Comparison of ENCODE assay signal across 11 cellular contexts in the genomic region with DNA sequence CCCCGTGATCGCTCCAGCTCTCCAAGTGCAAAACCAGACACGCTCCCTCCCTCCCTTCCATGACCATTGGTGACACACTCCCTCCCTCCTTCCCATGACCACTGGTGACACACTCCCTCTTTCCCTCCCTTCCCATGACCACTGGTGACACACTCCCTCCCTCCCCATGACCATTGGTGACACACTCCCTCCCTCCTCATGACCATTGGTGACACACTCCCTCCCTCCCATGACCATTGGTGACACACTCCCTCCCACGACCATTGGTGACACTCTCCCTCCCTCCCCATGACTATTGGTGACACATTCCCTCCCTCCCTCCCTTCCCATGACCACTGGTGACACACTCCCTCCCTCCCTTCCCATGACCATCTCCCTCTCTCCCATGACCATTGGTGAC. TPM values are rescaled to one million over a fixed set of nuclear protein-coding genes. Genes with fewer than 3 reads are reported as not detected.
DNase-seq lines count a peak whose midpoint lies in the region; ATAC-seq and FAIRE-seq lines count a peak whose summit lies in the region.
"Had no signal": no experiment of that assay in that cellular context is flagged by ENCODE, and none has a peak within 500 bp of the region (broad histone marks: within the 10 kb centered on the region; RNA-seq: fewer than 3 reads in every experiment).

No MANE protein-coding gene starts in this region.

- H3K27ac Mint-ChIP-seq in naive thymus-derived CD4-positive, alpha-beta T cell: no peak overlapping the region
- H3K27ac Mint-ChIP-seq: mesothelial cell of epicardium had no signal

- H3K4me3 Mint-ChIP-seq in naive thymus-derived CD4-positive, alpha-beta T cell: no peak overlapping the region
- H3K4me3 Mint-ChIP-seq: mesothelial cell of epicardium had no signal

- H3K27me3 Mint-ChIP-seq in naive thymus-derived CD4-positive, alpha-beta T cell: no peaks in the 10 kb centered on the region

- H3K4me1 ChIP-seq in naive thymus-derived CD4-positive, alpha-beta T cell (ENCODE audit: control insufficient read depth in 2 of 2, insufficient read depth in 2 of 2, low read length in 2 of 2): no peaks in the 10 kb centered on the region
- H3K4me1 ChIP-seq: uterus had no signal

- H3K36me3 ChIP-seq in naive thymus-derived CD4-positive, alpha-beta T cell (ENCODE audit: control insufficient read depth in 2 of 3, insufficient read depth in 3 of 3, low read length in 3 of 3): peaks cover 0 to 46% (median 0%) of the 10 kb centered on the region in 3 experiments
- H3K36me3 ChIP-seq: uterus had no signal

- no peak overlapping the region for H3K27ac ChIP-seq in naive thymus-derived CD4-positive, alpha-beta T cell (ENCODE audit: low read depth, low read length)
- H3K27ac ChIP-seq: uterus had no signal

- POLR2A ChIA-PET in naive thymus-derived CD4-positive, alpha-beta T cell (lab: Charles Lee): no interaction called here

- FAIRE-seq in HTR-8/SVneo (lab: Jason Lieb, UNC): peak; percentile 100

- H3K9me3 ChIP-seq in naive thymus-derived CD4-positive, alpha-beta T cell (ENCODE audit: control insufficient read depth in 2 of 3, low read length in 3 of 3): no peaks in the 10 kb centered on the region
- H3K9me3 ChIP-seq: uterus had no signal

- peaks cover 2 to 19% (median 5%) of the 10 kb centered on the region in 5 donors for H3K36me3 Mint-ChIP-seq in naive thymus-derived CD4-positive, alpha-beta T cell

- no peaks in the 10 kb centered on the region for H3K4me1 Mint-ChIP-seq in naive thymus-derived CD4-positive, alpha-beta T cell
- H3K4me1 Mint-ChIP-seq: mesothelial cell of epicardium had no signal

- DNase-seq in EL (peak; percentile 5), HTR-8/SVneo (ENCODE audit: insufficient read length, low spot score) (peak; percentile 39), dermis microvascular lymphatic vessel endothelial cell (ENCODE audit: low read depth in 2 of 2) (peak; percentile 3 to 23), Kasumi-1 (lab: John Stamatoyannopoulos, UW) (no peak), NCI-H1092 (lab: John Stamatoyannopoulos, UW) (no peak), activated gamma-delta T cell treated with Interleukin-2 at 50 U/mL for 16 hours (no peak)
- no peak for DNase-seq in naive thymus-derived CD4-positive, alpha-beta T cell
- DNase-seq: NCI-H2029 treated with DMSO at 0.1 percent for 48 hours, uterus had no signal

- H3K4me3 ChIP-seq in naive thymus-derived CD4-positive, alpha-beta T cell (ENCODE audit: low read length): no peak overlapping the region
- H3K4me3 ChIP-seq: uterus had no signal

- H3K9me3 Mint-ChIP-seq in naive thymus-derived CD4-positive, alpha-beta T cell: no peaks in the 10 kb centered on the region
- H3K9me3 Mint-ChIP-seq: mesothelial cell of epicardium had no signal

- ATAC-seq in naive thymus-derived CD4-positive, alpha-beta T cell: peak; percentile 52
- no peak for ATAC-seq in GM18511 (IDR thresholded peaks at IDR 0.05; ENCODE audit: unreplicated experiment)

- CTCF ChIA-PET in naive thymus-derived CD4-positive, alpha-beta T cell (lab: Charles Lee): no interaction called here

- intact Hi-C loops in naive thymus-derived CD4-positive, alpha-beta T cell (cut with micrococcal nuclease): no loop called here

- H3K27me3 ChIP-seq in naive thymus-derived CD4-positive, alpha-beta T cell (ENCODE audit: control insufficient read depth in 2 of 2, insufficient read depth in 2 of 2, low read length in 2 of 2): no peaks in the 10 kb centered on the region
- H3K27me3 ChIP-seq: uterus had no signal

RNA-seq across cellular contexts. Expression of gene LMF1, which starts 56.3 kb away (rescaled TPM):
- total RNA-seq in dermis microvascular lymphatic vessel endothelial cell: 3.6 and 8.5 TPM in 2 replicates
- 10 to 100 TPM; 25.9 to 63.1 (median 43.1) TPM for total RNA-seq in naive thymus-derived CD4-positive, alpha-beta T cell
- 10 to 100 TPM; 10.6 to 19.4 TPM for polyA plus RNA-seq in naive thymus-derived CD4-positive, alpha-beta T cell

Comparison
In these comparisons a context has a peak if more than half of its experiments do, and no peak if none do; other contexts are left out.
1. DNase-seq: peak in EL (single experiment), HTR-8/SVneo (single experiment) and dermis microvascular lymphatic vessel endothelial cell (2 of 2); none in naive thymus-derived CD4-positive, alpha-beta T cell (0 of 9), Kasumi-1 (0 of 2), NCI-H1092 (single experiment) and activated gamma-delta T cell treated with Interleukin-2 at 50 U/mL for 16 hours (single experiment).